19 cellular contexts compared by ENCODE assay signal in the genomic region with DNA sequence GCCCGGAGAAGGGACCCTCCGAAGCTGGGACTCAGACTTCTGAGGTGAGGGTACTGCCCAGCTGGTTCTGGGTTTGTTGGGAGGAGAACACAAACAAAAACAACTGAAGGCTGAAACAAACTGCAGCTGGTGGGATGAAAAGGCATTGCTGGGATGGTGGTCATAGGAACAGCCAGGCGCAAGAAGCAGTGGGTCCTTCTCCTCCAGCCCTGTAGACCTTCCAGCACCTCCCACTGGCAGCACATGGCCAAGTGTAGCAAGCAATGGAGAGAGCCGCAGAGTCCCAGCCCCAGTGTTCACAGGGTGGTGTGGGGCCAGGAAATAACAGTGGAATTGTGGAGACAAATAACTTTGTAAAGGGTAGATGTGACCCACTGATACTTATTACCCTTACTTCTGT. TPM values are rescaled to one million over a fixed set of nuclear protein-coding genes. Genes with fewer than 3 reads are reported as not detected.
DNase-seq lines count a peak whose midpoint lies in the region; ATAC-seq and TF ChIP-seq lines count a peak whose summit lies in the region.
"Had no signal": no experiment of that assay in that cellular context is flagged by ENCODE, and none has a peak within 500 bp of the region (broad histone marks: within the 10 kb centered on the region; RNA-seq: fewer than 3 reads in every experiment).

No MANE protein-coding gene starts in this region.

- WGBS in prostate gland = 88% methylated on average over 4 of the region's 4 CpGs

- in situ Hi-C loops in HAP-1 (cut with MboI; ENCODE audit: low sequenced_read_pairs) = no loop called here

- peaks cover 11 to 20% of the 10 kb centered on the region in 2 donors for H3K36me3 Mint-ChIP-seq in activated T-cell treated with anti-CD3 and anti-CD28 coated beads, Interleukin-2, amount 50 U/mL, for 72 hours (ENCODE audit: insufficient read depth in 2 of 2)
- H3K36me3 Mint-ChIP-seq in activated T-cell treated with anti-CD3 and anti-CD28 coated beads, Interleukin-2, amount 50 U/mL, for 4 hours (ENCODE audit: insufficient read depth) = peaks cover 10% of the 10 kb centered on the region
- H3K36me3 Mint-ChIP-seq in activated naive CD4-positive, alpha-beta T cell treated with anti-CD3 and anti-CD28 coated beads, Interleukin-2, amount 50 U/mL, for 72 hours = peaks cover 9 to 37% of the 10 kb centered on the region in 2 donors
- H3K36me3 Mint-ChIP-seq in natural killer cell treated with Interleukin-12 subunit alpha and Interleukin-12 subunit beta and Interleukin-15 and Interleukin-18, amount 100 ng/mL, for 72 hours = peaks cover 36% of the 10 kb centered on the region

- H3K27ac ChIP-seq in KMS-11 (no peak overlapping the region), prostate gland (no peak overlapping the region)
- H3K27ac ChIP-seq: SK-N-MC had no signal

- intact Hi-C loops in prostate gland (cut with DNase I) = no loop called here

- no peaks in the 10 kb centered on the region for H4K20me1 ChIP-seq in KMS-11 (ENCODE audit: insufficient read depth)

- peaks cover 90% of the 10 kb centered on the region for H3K4me1 ChIP-seq in KMS-11 (ENCODE audit: low read depth, poor library complexity, severe bottlenecking)
- no peaks in the 10 kb centered on the region for H3K4me1 ChIP-seq in prostate gland (replicated peaks)
- H3K4me1 ChIP-seq in HAP-1 = peaks cover 17% of the 10 kb centered on the region

- H3K9ac ChIP-seq in KMS-11 = no peak overlapping the region

- ATAC-seq in activated T-cell treated with anti-CD3 and anti-CD28 coated beads, Interleukin-2, amount 50 U/mL, for 72 hours (replicated peaks in 1 of 2) = no peak
- ATAC-seq in activated T-cell treated with anti-CD3 and anti-CD28 coated beads, Interleukin-2, amount 50 U/mL, for 4 hours = no peak
- no peak for ATAC-seq in activated naive CD4-positive, alpha-beta T cell treated with anti-CD3 and anti-CD28 coated beads, Interleukin-2, amount 50 U/mL, for 72 hours
- no peak for ATAC-seq in natural killer cell treated with Interleukin-12 subunit alpha and Interleukin-12 subunit beta and Interleukin-15 and Interleukin-18, amount 100 ng/mL, for 72 hours
- no peak for ATAC-seq in HG03139 (IDR thresholded peaks at IDR 0.05; ENCODE audit: unreplicated experiment)
- ATAC-seq: PC-3 had no signal

- H3K27ac Mint-ChIP-seq in activated T-cell treated with anti-CD3 and anti-CD28 coated beads, Interleukin-2, amount 50 U/mL, for 72 hours = peak overlapping the region; percentile 95
- H3K27ac Mint-ChIP-seq in activated naive CD4-positive, alpha-beta T cell treated with anti-CD3 and anti-CD28 coated beads, Interleukin-2, amount 50 U/mL, for 72 hours = peak overlapping the region; percentile 86 to 87
- H3K27ac Mint-ChIP-seq in natural killer cell treated with Interleukin-12 subunit alpha and Interleukin-12 subunit beta and Interleukin-15 and Interleukin-18, amount 100 ng/mL, for 72 hours = peak overlapping the region; percentile 93 to 99
- H3K27ac Mint-ChIP-seq: progenitor cell of endocrine pancreas had no signal

- DNase-seq in activated T-cell treated with anti-CD3 and anti-CD28 coated beads, Interleukin-2, amount 50 U/mL, for 72 hours = no peak
- DNase-seq in activated T-cell treated with anti-CD3 and anti-CD28 coated beads, Interleukin-2, amount 50 U/mL, for 4 hours = no peak
- no peak for DNase-seq in activated naive CD4-positive, alpha-beta T cell treated with anti-CD3 and anti-CD28 coated beads, Interleukin-2, amount 50 U/mL, for 72 hours (ENCODE audit: low spot score in 2 of 2)
- no peak for DNase-seq in natural killer cell treated with Interleukin-12 subunit alpha and Interleukin-12 subunit beta and Interleukin-15 and Interleukin-18, amount 100 ng/mL, for 72 hours (ENCODE audit: low spot score)
- DNase-seq in prostate gland (ENCODE audit: low spot score) = no peak
- no peak for DNase-seq in HAP-1 (ENCODE audit: low spot score in 2 of 2)
- DNase-seq: activated CD8-positive, alpha-beta memory T cell treated with anti-CD3 and anti-CD28 coated beads, Interleukin-2, amount 50 U/mL, for 48 hours; aorta; GF-D8; NCI-H1694 treated with DMSO at 0.1 percent for 48 hours; NCI-H446; PC-3; spleen had no signal

- H3K4me3 ChIP-seq in KMS-11 (IDR thresholded peaks at IDR 0.05; ENCODE audit: insufficient read depth, low read depth, low read length) (no peak overlapping the region), prostate gland (no peak overlapping the region), HAP-1 (no peak overlapping the region)
- H3K4me3 ChIP-seq: SK-N-MC, spleen had no signal

- H3K9me3 ChIP-seq in prostate gland = no peaks in the 10 kb centered on the region
- no peaks in the 10 kb centered on the region for H3K9me3 ChIP-seq in HAP-1
- H3K9me3 ChIP-seq: spleen had no signal

- H3K4me3 Mint-ChIP-seq in activated T-cell treated with anti-CD3 and anti-CD28 coated beads, Interleukin-2, amount 50 U/mL, for 72 hours = peak overlapping the region; percentile 66 to 80
- H3K4me3 Mint-ChIP-seq in activated T-cell treated with anti-CD3 and anti-CD28 coated beads, Interleukin-2, amount 50 U/mL, for 4 hours = no peak overlapping the region
- H3K4me3 Mint-ChIP-seq in natural killer cell treated with Interleukin-12 subunit alpha and Interleukin-12 subunit beta and Interleukin-15 and Interleukin-18, amount 100 ng/mL, for 72 hours = peak overlapping the region; percentile 54

- H3K27me3 Mint-ChIP-seq in activated T-cell treated with anti-CD3 and anti-CD28 coated beads, Interleukin-2, amount 50 U/mL, for 72 hours (ENCODE audit: low read depth) = no peaks in the 10 kb centered on the region
- H3K27me3 Mint-ChIP-seq in activated T-cell treated with anti-CD3 and anti-CD28 coated beads, Interleukin-2, amount 50 U/mL, for 4 hours (ENCODE audit: low read depth) = no peaks in the 10 kb centered on the region
- H3K27me3 Mint-ChIP-seq in natural killer cell treated with Interleukin-12 subunit alpha and Interleukin-12 subunit beta and Interleukin-15 and Interleukin-18, amount 100 ng/mL, for 72 hours = no peaks in the 10 kb centered on the region
- H3K27me3 Mint-ChIP-seq: progenitor cell of endocrine pancreas had no signal

- H3K4me1 Mint-ChIP-seq in activated T-cell treated with anti-CD3 and anti-CD28 coated beads, Interleukin-2, amount 50 U/mL, for 72 hours (ENCODE audit: low read depth) = peaks cover 96% of the 10 kb centered on the region
- peaks cover 74% of the 10 kb centered on the region for H3K4me1 Mint-ChIP-seq in activated T-cell treated with anti-CD3 and anti-CD28 coated beads, Interleukin-2, amount 50 U/mL, for 4 hours (ENCODE audit: low read depth)
- H3K4me1 Mint-ChIP-seq in natural killer cell treated with Interleukin-12 subunit alpha and Interleukin-12 subunit beta and Interleukin-15 and Interleukin-18, amount 100 ng/mL, for 72 hours (ENCODE audit: low read depth in 2 of 2) = peaks cover 55 to 56% of the 10 kb centered on the region in 2 donors

- no peaks in the 10 kb centered on the region for H3K9me3 Mint-ChIP-seq in activated T-cell treated with anti-CD3 and anti-CD28 coated beads, Interleukin-2, amount 50 U/mL, for 72 hours
- no peaks in the 10 kb centered on the region for H3K9me3 Mint-ChIP-seq in activated T-cell treated with anti-CD3 and anti-CD28 coated beads, Interleukin-2, amount 50 U/mL, for 4 hours
- peaks cover 5 to 8% of the 10 kb centered on the region in 2 donors for H3K9me3 Mint-ChIP-seq in activated naive CD4-positive, alpha-beta T cell treated with anti-CD3 and anti-CD28 coated beads, Interleukin-2, amount 50 U/mL, for 72 hours
- peaks cover 3% of the 10 kb centered on the region for H3K9me3 Mint-ChIP-seq in natural killer cell treated with Interleukin-12 subunit alpha and Interleukin-12 subunit beta and Interleukin-15 and Interleukin-18, amount 100 ng/mL, for 72 hours

- H3K4me2 ChIP-seq in KMS-11 = peak overlapping the region; percentile 75; the same call in 1 of the 2 replicates

- H3K36me3 ChIP-seq in KMS-11 (ENCODE audit: insufficient read depth) = no peaks in the 10 kb centered on the region
- no peaks in the 10 kb centered on the region for H3K36me3 ChIP-seq in prostate gland
- no peaks in the 10 kb centered on the region for H3K36me3 ChIP-seq in HAP-1 (replicated peaks)
- H3K36me3 ChIP-seq: spleen had no signal

- TF ChIP-seq POLR2A in prostate gland (IDR thresholded peaks at IDR 0.05) = no peak

- TF ChIP-seq CTCF in KMS-11 (conservative IDR thresholded peaks at IDR 0.05; ENCODE audit: low read depth, low read length) = no peak
- no peak for TF ChIP-seq CTCF in prostate gland (IDR thresholded peaks at IDR 0.05)

- no peaks in the 10 kb centered on the region for H3K79me2 ChIP-seq in KMS-11 (ENCODE audit: insufficient read depth, low read depth)

- no peak overlapping the region for H2AFZ ChIP-seq in KMS-11 (ENCODE audit: low read depth)

- H3K27me3 ChIP-seq in KMS-11 (ENCODE audit: insufficient read depth, low read depth) (no peaks in the 10 kb centered on the region), prostate gland (replicated peaks; ENCODE audit: insufficient read depth) (no peaks in the 10 kb centered on the region), HAP-1 (ENCODE audit: low read depth) (no peaks in the 10 kb centered on the region)
- H3K27me3 ChIP-seq: spleen had no signal

RNA-seq across cellular contexts. Expression of a gene that starts 48.7 kb away (rescaled TPM):
- 1 to 10 TPM; 1.4 to 1.5 TPM for total RNA-seq in activated T-cell treated with anti-CD3 and anti-CD28 coated beads, Interleukin-2, amount 50 U/mL, for 72 hours
- total RNA-seq in activated T-cell treated with anti-CD3 and anti-CD28 coated beads, Interleukin-2, amount 50 U/mL, for 4 hours = 1 to 10 TPM in 2 of 3 donors, under 1 TPM in 1; 0.71 to 2.8 (median 1.8) TPM
- under 1 TPM; 0.46 to 0.56 TPM for total RNA-seq in activated naive CD4-positive, alpha-beta T cell treated with anti-CD3 and anti-CD28 coated beads, Interleukin-2, amount 50 U/mL, for 72 hours
- total RNA-seq in natural killer cell treated with Interleukin-12 subunit alpha and Interleukin-12 subunit beta and Interleukin-15 and Interleukin-18, amount 100 ng/mL, for 72 hours = under 1 TPM; 0.48 to 0.95 TPM
- total RNA-seq in prostate gland = 10 to 100 TPM in 1 of 2 donors, under 1 TPM in 1; 0.55 to 11.2 TPM
- total RNA-seq: aorta, MCF 10A, myocyte had no signal

RNA-seq across cellular contexts. Expression of a gene that starts 50.6 kb away (rescaled TPM):
- total RNA-seq in activated T-cell treated with anti-CD3 and anti-CD28 coated beads, Interleukin-2, amount 50 U/mL, for 72 hours = 100 to 1,000 TPM in 1 of 2 donors, 10 to 100 TPM in 1; 91.9 to 100 TPM
- 10 to 100 TPM; 13.3 to 16.7 (median 14.9) TPM for total RNA-seq in activated T-cell treated with anti-CD3 and anti-CD28 coated beads, Interleukin-2, amount 50 U/mL, for 4 hours
- total RNA-seq in activated naive CD4-positive, alpha-beta T cell treated with anti-CD3 and anti-CD28 coated beads, Interleukin-2, amount 50 U/mL, for 72 hours = 10 to 100 TPM; 22.0 to 35.1 TPM
- 100 to 1,000 TPM in 1 of 2 donors, 10 to 100 TPM in 1; 46.6 to 124 TPM for total RNA-seq in natural killer cell treated with Interleukin-12 subunit alpha and Interleukin-12 subunit beta and Interleukin-15 and Interleukin-18, amount 100 ng/mL, for 72 hours
- total RNA-seq in prostate gland = 10 to 100 TPM in 1 of 2 donors, 1 to 10 TPM in 1; 1.6 to 47.5 TPM
